Comparison of ENCODE assay signal across 26 cellular contexts in the genomic region with DNA sequence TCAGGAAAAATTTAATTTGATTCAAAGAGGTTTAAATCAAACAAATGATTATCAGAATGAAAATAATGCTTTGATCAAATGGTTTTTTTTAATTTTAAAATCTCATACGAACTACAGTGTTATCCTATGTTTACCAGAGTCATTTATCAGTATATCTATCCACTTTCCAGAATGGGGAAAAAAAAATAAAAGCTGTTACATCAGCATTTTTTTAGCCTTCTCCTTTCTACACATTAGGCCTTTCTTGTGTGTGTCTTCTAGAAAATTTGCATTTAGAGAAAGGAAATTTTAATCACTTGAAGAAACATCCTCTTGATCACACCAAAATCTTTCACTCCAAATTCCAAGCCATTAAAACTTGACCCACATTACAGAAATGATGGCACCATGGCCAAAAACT.
"Had no signal": no experiment of that assay in that cellular context is flagged by ENCODE, and none has a peak within 500 bp of the region (broad histone marks: within the 10 kb centered on the region; RNA-seq: fewer than 3 reads in every experiment).

No MANE protein-coding gene starts in this region.

- DNase-seq: colonic mucosa; cortex of kidney; effector CD8-positive, alpha-beta T cell; effector memory CD8-positive, alpha-beta T cell; endodermal cell; erythroblast; esophagus squamous epithelium; foreskin fibroblast; foreskin melanocyte; gastrocnemius medialis; glutamatergic neuron; head of caudate nucleus; heart right ventricle; hippocampal formation; left cardiac atrium; left lung; left ventricle myocardium superior; lower lobe of right lung; mesenchymal stem cell; mucosa of descending colon; naive B cell had no signal

- H3K4me1 ChIP-seq: colonic mucosa, esophagus squamous epithelium, gastrocnemius medialis, lower lobe of right lung had no signal

- H3K9me3 ChIP-seq: colonic mucosa, esophagus squamous epithelium, gastrocnemius medialis, left lung, lower lobe of right lung, mucosa of descending colon had no signal

- H3K36me3 ChIP-seq: colonic mucosa, esophagus squamous epithelium, gastrocnemius medialis, heart right ventricle, left lung, lower lobe of right lung had no signal

- H3K27me3 ChIP-seq: colonic mucosa, esophagus squamous epithelium, gastrocnemius medialis, heart right ventricle, left lung had no signal

- H3K27ac ChIP-seq: colonic mucosa, epithelial cell of prostate, esophagus squamous epithelium, gastrocnemius medialis, heart right ventricle, left lung, lower lobe of right lung had no signal

- ATAC-seq: effector memory CD8-positive, alpha-beta T cell; esophagus mucosa; gastrocnemius medialis; heart right ventricle; left cardiac atrium; left lung; left ventricle myocardium superior; lower lobe of right lung; mucosa of descending colon had no signal

- FAIRE-seq: endometrium, islet of Langerhans, keratinocyte had no signal

- H3K4me3 ChIP-seq: colonic mucosa, esophagus squamous epithelium, gastrocnemius medialis, heart right ventricle, left lung, lower lobe of right lung, mucosa of descending colon had no signal
